ENCODE assay signal across 9 cellular contexts in genomic region chr1:149997585-149998262, GRCh38. TPM values are rescaled to one million over a fixed set of nuclear protein-coding genes. Genes with fewer than 3 reads are reported as not detected.
DNase-seq lines count a peak whose midpoint lies in the region; ATAC-seq and TF ChIP-seq lines count a peak whose summit lies in the region.
"Had no signal": no experiment of that assay in that cellular context is flagged by ENCODE, and none has a peak within 500 bp of the region (broad histone marks: within the 10 kb centered on the region; RNA-seq: fewer than 3 reads in every experiment).

No MANE protein-coding gene starts in this region.

- H3K4me2 ChIP-seq in smooth muscle cell, result no peak overlapping the region

- H3K4me1 ChIP-seq in smooth muscle cell (ENCODE audit: low read depth), result no peaks in the 10 kb centered on the region

- no peaks in the 10 kb centered on the region for H3F3A ChIP-seq in smooth muscle cell (ENCODE audit: low read depth)

- peak overlapping the region; percentile 63 for H3K27ac ChIP-seq in smooth muscle cell (ENCODE audit: low read depth)
- H3K27ac ChIP-seq: 22Rv1 had no signal

- no peak for TF ChIP-seq CTCF in smooth muscle cell (IDR thresholded peaks at IDR 0.05; ENCODE audit: borderline replicate concordance, insufficient read depth, poor library complexity, severe bottlenecking)

- H2AFZ ChIP-seq in smooth muscle cell (ENCODE audit: low read depth), result no peak overlapping the region

- peak; percentile 53 to 57 for ATAC-seq in activated CD4-positive, CD25-positive, alpha-beta regulatory T cell treated with anti-CD3 and anti-CD28 coated beads, Interleukin-2, amount 50 U/mL, for 24 hours
- ATAC-seq in HG02870 (IDR thresholded peaks at IDR 0.05; ENCODE audit: unreplicated experiment) (peak; percentile 60), left lobe of liver (no peak)

- 91% methylated on average over 6 of the region's 6 CpGs for WGBS in smooth muscle cell (ENCODE audit: low lambda C conversion rate)

- peaks cover 96% of the 10 kb centered on the region for H4K20me1 ChIP-seq in smooth muscle cell (ENCODE audit: low read depth)

- H3K79me2 ChIP-seq in smooth muscle cell (ENCODE audit: low read depth), result peaks cover 98% of the 10 kb centered on the region

- DNase-seq in activated CD4-positive, CD25-positive, alpha-beta regulatory T cell treated with anti-CD3 and anti-CD28 coated beads, Interleukin-2, amount 50 U/mL, for 72 hours, result no peak
- peak; percentile 90 for DNase-seq in SKM-1 (lab: John Stamatoyannopoulos, UW; ENCODE audit: unreplicated experiment)
- no peak for DNase-seq in smooth muscle cell (lab: John Stamatoyannopoulos, UW; ENCODE audit: unreplicated experiment)
- DNase-seq in DMS 273 (lab: John Stamatoyannopoulos, UW; ENCODE audit: unreplicated experiment), result no peak
- DNase-seq in NK-92 treated with Interleukin-12 subunit alpha and Interleukin-12 subunit beta, amount 100 ng/mL, for 24 hours (lab: John Stamatoyannopoulos, UW), result no peak
- no peak for DNase-seq in left lobe of liver (ENCODE audit: low spot score)

- H3K4me3 ChIP-seq in smooth muscle cell, result no peak overlapping the region

- no peaks in the 10 kb centered on the region for H3K27me3 ChIP-seq in smooth muscle cell (ENCODE audit: low read depth)

- no peaks in the 10 kb centered on the region for H3K9me3 ChIP-seq in smooth muscle cell (replicated peaks; ENCODE audit: low read depth)

- no peak overlapping the region for H3K9ac ChIP-seq in smooth muscle cell (ENCODE audit: low read depth)

- H3K36me3 ChIP-seq in smooth muscle cell (ENCODE audit: low read depth), result peaks cover 8% of the 10 kb centered on the region

RNA-seq across cellular contexts. Expression of gene OTUD7B, which starts 12.8 kb away (rescaled TPM):
- total RNA-seq in smooth muscle cell, result 10.8 and 16.1 TPM in 2 replicates
- 1.9 and 2.7 TPM in 2 replicates for polyA plus RNA-seq in smooth muscle cell
- total RNA-seq in left lobe of liver, result 19.1 TPM
